In genomic region chr12:57621497-57622292, GRCh38 we compare ENCODE assay signal across 1 cellular context.
TF ChIP-seq lines count a peak whose summit lies in the region.

No MANE protein-coding gene starts in this region.

TF ChIP-seq in GM12878, 131 proteins besides CTCF, POLR2A, EP300 and RAD21:
- TF ChIP-seq HSF1 (IDR thresholded peaks at IDR 0.05; ENCODE audit: low read depth, low read length) (no peak), GATAD2B (conservative IDR thresholded peaks at IDR 0.05; ENCODE audit: low read depth) (peak; percentile 60; the same call in 1 of the 2 replicates), NBN (IDR thresholded peaks at IDR 0.05) (0 out of 2 replicates have a peak, but pooled peaks have one; percentile 44), SMARCA5 (IDR thresholded peaks at IDR 0.05) (peak; percentile 65; the same call in 1 of the 2 replicates), NR2F1 (conservative IDR thresholded peaks at IDR 0.05) (0 out of 2 replicates have a peak, but pooled peaks have one; percentile 20), GABPA (IDR thresholded peaks at IDR 0.05; ENCODE audit: low read depth) (no peak), ZNF207 (IDR thresholded peaks at IDR 0.05; ENCODE audit: borderline replicate concordance) (no peak), SMC3 (IDR thresholded peaks at IDR 0.05; ENCODE audit: borderline replicate concordance, low read length) (peak; percentile 85), BRCA1 (IDR thresholded peaks at IDR 0.05; ENCODE audit: low read depth, low read length) (no peak), RBBP5 (conservative IDR thresholded peaks at IDR 0.05) (no peak), FOS (IDR thresholded peaks at IDR 0.05; ENCODE audit: borderline replicate concordance, extremely low read depth, insufficient read length) (no peak), SUZ12 (IDR thresholded peaks at IDR 0.05; ENCODE audit: unreplicated experiment) (peak; percentile 8), USF1 (IDR thresholded peaks at IDR 0.05; ENCODE audit: borderline replicate concordance, extremely low read length, insufficient read depth, low read depth, low read length) (no peak), RB1 (IDR thresholded peaks at IDR 0.05; ENCODE audit: borderline replicate concordance) (peak; percentile 67; the same call in 1 of the 2 replicates), FOXK2 (IDR thresholded peaks at IDR 0.05) (no peak), RELB (IDR thresholded peaks at IDR 0.05; ENCODE audit: low read depth) (no peak), RUNX3 (IDR thresholded peaks at IDR 0.05; ENCODE audit: low read length) (peak; percentile 46), LARP7 (IDR thresholded peaks at IDR 0.05) (peak; percentile 72; the same call in 1 of the 2 replicates), YY1 (IDR thresholded peaks at IDR 0.05; ENCODE audit: low read depth, low read length) (peak; percentile 45; the same call in 1 of the 2 replicates), IKZF1 (conservative IDR thresholded peaks at IDR 0.05) (0 out of 2 replicates have a peak, but pooled peaks have one; percentile 37)
